19 cellular contexts compared by ENCODE assay signal in the genomic region with DNA sequence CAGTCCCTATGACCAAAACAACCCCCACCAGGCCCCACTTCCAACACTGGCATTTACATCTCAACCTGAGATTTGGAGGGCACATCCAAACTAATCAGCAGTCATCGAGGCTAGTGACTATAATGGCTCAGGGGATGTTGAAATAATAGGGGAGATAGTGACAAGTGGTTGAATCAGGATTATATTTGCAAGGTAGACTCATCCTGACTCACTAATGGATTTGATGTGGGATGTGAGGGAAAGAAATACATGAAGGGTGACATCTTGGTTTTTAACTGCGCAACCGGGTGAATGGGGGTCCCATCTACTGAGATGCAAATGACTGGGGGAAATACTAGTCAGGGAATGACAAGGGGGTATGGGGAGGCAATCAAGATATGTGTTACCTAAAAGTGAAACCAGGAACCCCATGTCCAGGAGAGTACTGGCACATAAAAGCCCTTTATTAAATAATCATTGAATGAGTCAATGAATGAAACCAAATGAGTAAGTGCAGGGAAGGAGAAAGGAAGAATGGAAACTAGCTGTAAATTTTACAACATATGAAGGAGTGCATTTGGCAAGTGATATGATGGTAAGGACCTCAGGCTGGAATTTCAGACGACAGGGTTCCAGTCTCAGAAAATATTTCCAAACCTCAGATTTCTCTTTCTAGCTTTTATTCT.
DNase-seq lines count a peak whose midpoint lies in the region; ATAC-seq, FAIRE-seq and TF ChIP-seq lines count a peak whose summit lies in the region.
"Had no signal": no experiment of that assay in that cellular context is flagged by ENCODE, and none has a peak within 500 bp of the region (broad histone marks: within the 10 kb centered on the region; RNA-seq: fewer than 3 reads in every experiment).

No MANE protein-coding gene starts in this region.

- peaks cover 0 to 4% (median 3%) of the 10 kb centered on the region in 3 donors for H3K27me3 Mint-ChIP-seq in CD14-positive monocyte (ENCODE audit: low read depth in 3 of 3)
- H3K27me3 Mint-ChIP-seq: CD4-positive, alpha-beta memory T cell had no signal

- no peaks in the 10 kb centered on the region for H4K20me1 ChIP-seq in mammary epithelial cell (ENCODE audit: insufficient read depth, low read length)
- no peaks in the 10 kb centered on the region for H4K20me1 ChIP-seq in HepG2 (ENCODE audit: insufficient read depth, low read length)

- 70% methylated on average over 4 of the region's 4 CpGs for WGBS in mammary epithelial cell (ENCODE audit: low coverage, missing lambda C conversion rate)
- 47% methylated on average over 4 of the region's 4 CpGs for WGBS in HepG2 (ENCODE audit: low lambda C conversion rate)

- CTCF ChIA-PET in mammary epithelial cell (lab: Charles Lee; ENCODE audit: low non-redundant PET) = no interaction called here
- CTCF ChIA-PET in HepG2 (lab: Yijun Ruan, JAX; ENCODE audit: low intra/inter-chr PET ratio, low total read pairs) = no interaction called here

- H3K4me2 ChIP-seq in mammary epithelial cell (ENCODE audit: insufficient read depth, low read depth, low read length) (no peak overlapping the region), HepG2 (ENCODE audit: low read depth, low read length) (no peak overlapping the region)
- H3K4me2 ChIP-seq: A549 had no signal

- no peak for ATAC-seq in GM21723 (IDR thresholded peaks at IDR 0.05; ENCODE audit: unreplicated experiment)
- no peak for ATAC-seq in HepG2
- ATAC-seq: A549 had no signal

- H3K4me1 ChIP-seq in mammary epithelial cell (ENCODE audit: insufficient read depth, low read length) (no peaks in the 10 kb centered on the region), breast epithelium (no peaks in the 10 kb centered on the region), HepG2 (ENCODE audit: insufficient read depth, low read length) (no peaks in the 10 kb centered on the region)
- H3K4me1 ChIP-seq: A549 had no signal

- in situ Hi-C loops in mammary epithelial cell (cut with MboI; ENCODE audit: low sequenced_read_pairs in 2 of 2) (no loop called here), HepG2 (cut with HindIII; ENCODE audit: extremely low pct_ligation_motif_present, low pct_unique_long_range_greater_than_20kb) (no loop called here)

- no peaks in the 10 kb centered on the region for H3K36me3 Mint-ChIP-seq in CD14-positive monocyte
- H3K36me3 Mint-ChIP-seq: CD4-positive, alpha-beta memory T cell had no signal

- H2AFZ ChIP-seq in mammary epithelial cell (ENCODE audit: low read depth, low read length) = no peak overlapping the region
- H2AFZ ChIP-seq in HepG2 (ENCODE audit: low read length) = no peak overlapping the region

- H3K79me2 ChIP-seq in mammary epithelial cell (ENCODE audit: insufficient read depth, low read length) (no peaks in the 10 kb centered on the region), HepG2 (ENCODE audit: insufficient read depth, low read length) (no peaks in the 10 kb centered on the region)

- H3K36me3 ChIP-seq in mammary epithelial cell (ENCODE audit: insufficient read depth, low read length) = no peaks in the 10 kb centered on the region
- H3K36me3 ChIP-seq in breast epithelium = no peaks in the 10 kb centered on the region
- no peaks in the 10 kb centered on the region for H3K36me3 ChIP-seq in bronchial epithelial cell (ENCODE audit: control insufficient read depth, insufficient read depth, low read length)
- H3K36me3 ChIP-seq in HepG2 (replicated peaks in 1 of 2; ENCODE audit: control insufficient read depth in 1 of 2, insufficient read depth in 2 of 2, low read length in 2 of 2) = no peaks in the 10 kb centered on the region

- FAIRE-seq in bronchial epithelial cell (lab: Jason Lieb, UNC) (no peak), HepG2 (lab: Jason Lieb, UNC) (no peak)
- FAIRE-seq: A549, H1 had no signal

- H3K9ac ChIP-seq in mammary epithelial cell (ENCODE audit: insufficient read depth, low read length) (no peak overlapping the region), HepG2 (ENCODE audit: insufficient read depth, low read depth, low read length) (no peak overlapping the region)

- no peak for TF ChIP-seq RAD21 in HepG2 (CRISPR knock-in tag; IDR thresholded peaks at IDR 0.05)

- peak; percentile 4 for DNase-seq in mammary epithelial cell
- DNase-seq in breast epithelium (ENCODE audit: low spot score in 2 of 2) = no peak
- DNase-seq in bronchial epithelial cell (ENCODE audit: low read depth) = peak; percentile 59
- DNase-seq in fibroblast of mammary gland (ENCODE audit: low read depth) = peak; percentile 36
- DNase-seq in CD14-positive monocyte (ENCODE audit: low spot score) = no peak
- DNase-seq in HT-29 (ENCODE audit: low spot score) = no peak
- no peak for DNase-seq in HepG2 (ENCODE audit: low spot score)
- DNase-seq: AML-193; CD4-positive, alpha-beta memory T cell; DMS153; DMS79; GF-D8; H9 had no signal

- intact Hi-C loops in mammary epithelial cell (cut with micrococcal nuclease) (no loop called here), breast epithelium (cut with DNase I; ENCODE audit: low total_unique reads) (no loop called here), CD14-positive monocyte (cut with micrococcal nuclease) (no loop called here), HepG2 (cut with micrococcal nuclease; ENCODE audit: unreplicated experiment) (no loop called here)

- BruUV-seq in mammary epithelial cell (replicated peaks; lab: Mats Ljungman, UMichigan) = no TSS peak
- no TSS peak for BruUV-seq in HepG2 (replicated peaks; lab: Mats Ljungman, UMichigan)

- TF ChIP-seq POLR2A in breast epithelium (IDR thresholded peaks at IDR 0.05) (no peak), HepG2 (IDR thresholded peaks at IDR 0.05; ENCODE audit: insufficient read depth in 1 of 2, low read depth in 2 of 2, low read length in 2 of 2) (no peak)

- no peak for TF ChIP-seq EP300 in HepG2 (IDR thresholded peaks at IDR 0.05; ENCODE audit: low read depth in 2 of 2, low read length in 2 of 2)
- no peak for TF ChIP-seq EP300 in HepG2 (CRISPR knock-in tag; IDR thresholded peaks at IDR 0.05; ENCODE audit: borderline replicate concordance)

- H3K4me3 Mint-ChIP-seq in CD14-positive monocyte = no peak overlapping the region
- H3K4me3 Mint-ChIP-seq: CD4-positive, alpha-beta memory T cell; H9 had no signal

- H3K9me3 Mint-ChIP-seq in CD14-positive monocyte = peaks cover 0 to 21% (median 10%) of the 10 kb centered on the region in 7 donors

- H3K27ac Mint-ChIP-seq in CD14-positive monocyte = no peak overlapping the region
- H3K27ac Mint-ChIP-seq: CD4-positive, alpha-beta memory T cell; H9 had no signal

- H3K27ac ChIP-seq in mammary epithelial cell (ENCODE audit: insufficient read depth, low read depth, low read length) (no peak overlapping the region), breast epithelium (no peak overlapping the region), HepG2 (ENCODE audit: extremely low read length, insufficient read depth, low read length) (no peak overlapping the region)
- H3K27ac ChIP-seq: 22Rv1, A549, C4-2B, HL-60 had no signal

- dilution Hi-C loops in mammary epithelial cell (cut with HindIII; ENCODE audit: low sequenced_read_pairs) = no loop called here

- H3K27me3 ChIP-seq in mammary epithelial cell (ENCODE audit: insufficient read depth, low read length) (no peaks in the 10 kb centered on the region), breast epithelium (no peaks in the 10 kb centered on the region), bronchial epithelial cell (ENCODE audit: control insufficient read depth, insufficient read depth, low read length) (no peaks in the 10 kb centered on the region), HepG2 (ENCODE audit: control insufficient read depth in 1 of 2, insufficient read depth in 2 of 2, low read length in 2 of 2) (no peaks in the 10 kb centered on the region)

- H3K4me3 ChIP-seq in mammary epithelial cell (replicated peaks in 1 of 3; ENCODE audit: insufficient read depth in 1 of 3, low read depth in 2 of 3, low read length in 3 of 3) (no peak overlapping the region), breast epithelium (no peak overlapping the region), bronchial epithelial cell (ENCODE audit: low read depth, low read length) (no peak overlapping the region), fibroblast of mammary gland (ENCODE audit: control insufficient read depth, low read depth, low read length) (no peak overlapping the region), HepG2 (replicated peaks in 1 of 3; ENCODE audit: insufficient read depth in 1 of 3, low read depth in 2 of 3, low read length in 3 of 3) (no peak overlapping the region)
- H3K4me3 ChIP-seq: A549 had no signal

- no peak for TF ChIP-seq CTCF in mammary epithelial cell (conservative IDR thresholded peaks at IDR 0.05 in 1 of 2, IDR thresholded peaks at IDR 0.05 in 1 of 2; ENCODE audit: extremely low read depth in 1 of 2, insufficient read depth in 1 of 2, low read depth in 1 of 2, low read length in 2 of 2)
- no peak for TF ChIP-seq CTCF in breast epithelium (IDR thresholded peaks at IDR 0.05)
- TF ChIP-seq CTCF in bronchial epithelial cell (IDR thresholded peaks at IDR 0.05; ENCODE audit: insufficient read depth, low read length, severe bottlenecking) = no peak
- TF ChIP-seq CTCF in fibroblast of mammary gland (conservative IDR thresholded peaks at IDR 0.05; ENCODE audit: control insufficient read depth, insufficient read depth, low read depth, low read length) = no peak
- TF ChIP-seq CTCF in CD14-positive monocyte (IDR thresholded peaks at IDR 0.05) = no peak
- TF ChIP-seq CTCF in HepG2 (CRISPR knock-in tag; IDR thresholded peaks at IDR 0.05) = no peak

- no peaks in the 10 kb centered on the region for H3K4me1 Mint-ChIP-seq in CD14-positive monocyte
- H3K4me1 Mint-ChIP-seq: CD4-positive, alpha-beta memory T cell had no signal

- POLR2A ChIA-PET in HepG2 (lab: Yijun Ruan, JAX) = no interaction called here

- no peaks in the 10 kb centered on the region for H3K9me3 ChIP-seq in mammary epithelial cell (replicated peaks; ENCODE audit: insufficient read depth, low read length)
- peaks cover 5 to 9% of the 10 kb centered on the region in 2 donors for H3K9me3 ChIP-seq in breast epithelium
- no peaks in the 10 kb centered on the region for H3K9me3 ChIP-seq in HepG2 (ENCODE audit: low read length)
- H3K9me3 ChIP-seq: A549 had no signal

Comparison
In these comparisons a context has a peak if more than half of its experiments do, and no peak if none do; other contexts are left out.
1. DNase-seq: peak in mammary epithelial cell (single experiment), bronchial epithelial cell (single experiment) and fibroblast of mammary gland (single experiment); none in breast epithelium (0 of 2), CD14-positive monocyte (single experiment), HT-29 (single experiment) and HepG2 (single experiment).